Comparison of ENCODE assay signal across 22 cellular contexts in genomic region chr6:146859795-146860495, GRCh38.
A peak's percentile ranks its signal among the peaks of the same experiment; 100 is the strongest.
DNase-seq lines count a peak whose midpoint lies in the region; ATAC-seq, FAIRE-seq and TF ChIP-seq lines count a peak whose summit lies in the region.
"Had no signal": no experiment of that assay in that cellular context is flagged by ENCODE, and none has a peak within 500 bp of the region (broad histone marks: within the 10 kb centered on the region; RNA-seq: fewer than 3 reads in every experiment).

No MANE protein-coding gene starts in this region.

- H3K4me3 Mint-ChIP-seq in astrocyte (ENCODE audit: unreplicated experiment), result no peak overlapping the region
- H3K4me3 Mint-ChIP-seq: CD14-positive monocyte; CD8-positive, alpha-beta memory T cell had no signal

- H4K20me1 ChIP-seq in astrocyte (ENCODE audit: insufficient read depth, low read length) (no peaks in the 10 kb centered on the region), fibroblast of lung (ENCODE audit: control insufficient read depth, extremely low read depth, insufficient read depth, low read length) (no peaks in the 10 kb centered on the region)

- H3K27ac ChIP-seq in astrocyte (ENCODE audit: low read depth, low read length), result no peak overlapping the region
- H3K27ac ChIP-seq in fibroblast of lung (ENCODE audit: insufficient read depth, low read length), result no peak overlapping the region
- H3K27ac ChIP-seq in right lobe of liver, result peak overlapping the region in 2 of 3 donors; percentile 13 to 29
- H3K27ac ChIP-seq: Peyer's patch had no signal

- no peak for ATAC-seq in right lobe of liver
- ATAC-seq: HCT116 had no signal

- in situ Hi-C loops in G401 (cut with HindIII; ENCODE audit: low sequenced_read_pairs), result no loop called here

- peaks cover 6% of the 10 kb centered on the region for H3K4me1 ChIP-seq in astrocyte (ENCODE audit: insufficient read depth, low read length)
- peaks cover 10% of the 10 kb centered on the region for H3K4me1 ChIP-seq in fibroblast of lung (ENCODE audit: control insufficient read depth, extremely low read depth, insufficient read depth, low read length)
- H3K4me1 ChIP-seq in right lobe of liver, result peaks cover 0 to 13% (median 6%) of the 10 kb centered on the region in 4 donors

- intact Hi-C loops in right lobe of liver (cut with DNase I), result loop anchor here in 1 of 2 donors (5.0 kb wide), 1 partner anchor 437 kb away; no protein-coding TSS in a partner anchor

- no peak for TF ChIP-seq POLR2A in right lobe of liver (IDR thresholded peaks at IDR 0.05)

- no peak overlapping the region for H3K9ac ChIP-seq in astrocyte (ENCODE audit: low read length)
- no peak overlapping the region for H3K9ac ChIP-seq in fibroblast of lung (ENCODE audit: insufficient read depth, low read length)

- no peak overlapping the region for H3K27ac Mint-ChIP-seq in astrocyte (ENCODE audit: unreplicated experiment)
- H3K27ac Mint-ChIP-seq: CD14-positive monocyte; CD8-positive, alpha-beta memory T cell had no signal

- H3K4me1 Mint-ChIP-seq in astrocyte (ENCODE audit: low read depth, unreplicated experiment), result peaks cover 11% of the 10 kb centered on the region

- H3K4me3 ChIP-seq in astrocyte (ENCODE audit: insufficient read depth, low read depth, low read length) (no peak overlapping the region), fibroblast of lung (replicated peaks in 1 of 4; ENCODE audit: control extremely low read depth in 1 of 4, insufficient read depth in 1 of 4, low read depth in 3 of 4, low read length in 4 of 4) (no peak overlapping the region), right lobe of liver (no peak overlapping the region)
- H3K4me3 ChIP-seq: Peyer's patch had no signal

- H3K9me3 Mint-ChIP-seq in astrocyte (ENCODE audit: unreplicated experiment), result no peaks in the 10 kb centered on the region
- H3K9me3 Mint-ChIP-seq: CD8-positive, alpha-beta memory T cell had no signal

- H3K4me2 ChIP-seq in astrocyte (ENCODE audit: low read length) (no peak overlapping the region), fibroblast of lung (ENCODE audit: extremely low read depth, insufficient read depth, low read length) (peak overlapping the region; percentile 29)

- peaks cover 2% of the 10 kb centered on the region for H3K36me3 Mint-ChIP-seq in astrocyte (ENCODE audit: low read depth, unreplicated experiment)
- H3K36me3 Mint-ChIP-seq: CD14-positive monocyte; CD8-positive, alpha-beta memory T cell had no signal

- no peak for TF ChIP-seq CTCF in astrocyte (IDR thresholded peaks at IDR 0.05; ENCODE audit: insufficient read depth, low read depth, low read length)
- no peak for TF ChIP-seq CTCF in fibroblast of lung (conservative IDR thresholded peaks at IDR 0.05 in 1 of 2, IDR thresholded peaks at IDR 0.05 in 1 of 2; ENCODE audit: low read depth in 1 of 2, low read length in 2 of 2)
- no peak for TF ChIP-seq CTCF in right lobe of liver (IDR thresholded peaks at IDR 0.05)

- no peak for FAIRE-seq in astrocyte (lab: Jason Lieb, UNC)
- FAIRE-seq: GM12892, H1 had no signal

- no peaks in the 10 kb centered on the region for H3K27me3 ChIP-seq in astrocyte (ENCODE audit: insufficient read depth, low read length)
- H3K27me3 ChIP-seq in fibroblast of lung (ENCODE audit: control insufficient read depth, insufficient read depth, low read length), result no peaks in the 10 kb centered on the region
- H3K27me3 ChIP-seq in right lobe of liver, result no peaks in the 10 kb centered on the region
- H3K27me3 ChIP-seq: BE2C, Peyer's patch had no signal

- peaks cover 3% of the 10 kb centered on the region for H3K27me3 Mint-ChIP-seq in astrocyte (ENCODE audit: low read depth, unreplicated experiment)

- H3K9me3 ChIP-seq in astrocyte (ENCODE audit: insufficient read depth, low read depth, low read length) (no peaks in the 10 kb centered on the region), fibroblast of lung (ENCODE audit: control insufficient read depth, insufficient read depth, low read depth, low read length) (no peaks in the 10 kb centered on the region), right lobe of liver (no peaks in the 10 kb centered on the region)
- H3K9me3 ChIP-seq: BE2C, Peyer's patch had no signal

- peak; percentile 16 for DNase-seq in G401 (ENCODE audit: low spot score)
- peak; percentile 57 for DNase-seq in astrocyte (ENCODE audit: low read depth)
- peak; percentile 21 to 62 for DNase-seq in fibroblast of lung (ENCODE audit: low read depth in 2 of 2)
- DNase-seq in right lobe of liver, result no peak
- DNase-seq in NCI-H526 treated with DMSO at 0.1 percent for 48 hours (lab: John Stamatoyannopoulos, UW), result no peak
- DNase-seq in NCI-H1092 (lab: John Stamatoyannopoulos, UW), result no peak
- DNase-seq in stimulated activated CD4-positive, alpha-beta T cell treated with anti-CD3 and anti-CD28 coated beads, Interleukin-4, amount 100 ng/mL, for 1 hour, result no peak
- DNase-seq: BE2C; CD8-positive, alpha-beta memory T cell; DMS 273 treated with DMSO at 0.1 percent for 48 hours; DMS79; EL; KBM-7; MV-4-11; NCI-H1105 treated with DMSO at 0.1 percent for 48 hours; NCI-H2029; NCI-H524 treated with DMSO at 0.1 percent for 48 hours; Peyer's patch had no signal

- no peaks in the 10 kb centered on the region for H3K36me3 ChIP-seq in astrocyte (ENCODE audit: insufficient read depth, low read length)
- H3K36me3 ChIP-seq in fibroblast of lung (ENCODE audit: control insufficient read depth, insufficient read depth, low read length), result no peaks in the 10 kb centered on the region
- no peaks in the 10 kb centered on the region for H3K36me3 ChIP-seq in right lobe of liver
- H3K36me3 ChIP-seq: BE2C, Peyer's patch had no signal

- no peak overlapping the region for H2AFZ ChIP-seq in astrocyte (ENCODE audit: low read depth, low read length)
- H2AFZ ChIP-seq in fibroblast of lung (ENCODE audit: low read length), result no peak overlapping the region

- H3K79me2 ChIP-seq in astrocyte (ENCODE audit: insufficient read depth, low read length) (no peaks in the 10 kb centered on the region), fibroblast of lung (ENCODE audit: control insufficient read depth, insufficient read depth, low read length) (no peaks in the 10 kb centered on the region)

- WGBS in right lobe of liver (ENCODE audit: insufficient coverage, low coverage, low lambda C conversion rate, missing lambda C conversion rate), result 79% methylated on average over 3 of the region's 3 CpGs

Comparison
In these comparisons a context has a peak if more than half of its experiments do, and no peak if none do; other contexts are left out.
1. DNase-seq: peak in G401 (single experiment), astrocyte (single experiment) and fibroblast of lung (2 of 2); none in right lobe of liver (0 of 3), NCI-H526 treated with DMSO at 0.1 percent for 48 hours (single experiment), NCI-H1092 (single experiment) and stimulated activated CD4-positive, alpha-beta T cell treated with anti-CD3 and anti-CD28 coated beads, Interleukin-4, amount 100 ng/mL, for 1 hour (single experiment).
2. H3K27ac ChIP-seq: peak in right lobe of liver (2 of 3); none in astrocyte (single experiment) and fibroblast of lung (single experiment).